8 cellular contexts compared by ENCODE assay signal in the genomic region with DNA sequence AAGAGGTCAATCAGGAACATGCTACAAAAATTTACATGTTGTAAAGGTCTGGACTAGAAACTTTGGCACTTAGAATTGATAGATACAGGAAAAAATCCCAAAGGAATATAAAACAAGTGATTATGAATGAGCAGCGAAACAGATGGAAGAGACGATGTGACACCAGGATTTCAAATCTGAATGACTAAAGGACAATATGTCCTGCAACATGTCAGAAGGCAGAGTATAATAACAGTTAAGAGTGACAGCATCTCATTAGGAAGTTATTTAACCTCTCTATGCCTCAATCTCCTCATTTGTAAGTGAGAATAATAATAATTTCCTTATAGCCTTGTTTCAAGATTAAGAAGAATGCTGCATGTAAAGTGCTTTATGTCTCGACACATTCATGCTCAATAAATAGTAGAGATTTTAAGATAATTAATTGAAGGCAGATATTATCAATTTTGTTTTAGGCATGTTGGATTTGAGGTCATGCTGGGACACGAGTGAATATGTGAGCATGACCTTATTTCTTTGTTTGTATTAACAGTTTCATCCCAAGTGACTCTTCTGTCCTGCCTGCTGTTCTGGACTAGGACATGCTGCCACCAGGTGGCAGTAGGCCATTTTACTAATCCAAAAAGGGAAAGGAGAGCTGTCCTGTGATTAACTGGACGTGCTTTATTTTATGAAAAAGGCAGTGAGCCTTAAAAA. TPM values are rescaled to one million over a fixed set of nuclear protein-coding genes. Genes with fewer than 3 reads are reported as not detected.
DNase-seq lines count a peak whose midpoint lies in the region; ATAC-seq, FAIRE-seq and TF ChIP-seq lines count a peak whose summit lies in the region.

No MANE protein-coding gene starts in this region.

- dilution Hi-C loops in endothelial cell of umbilical vein (cut with MboI; ENCODE audit: extremely low pct_ligation_motif_present, low sequenced_read_pairs) = no loop called here

- H2AFZ ChIP-seq in endothelial cell of umbilical vein (ENCODE audit: low read depth, low read length) = no peak overlapping the region

- DNase-seq in AG08395 (ENCODE audit: low spot score) = peak; percentile 50
- peak; percentile 70 for DNase-seq in NCI-H460 (ENCODE audit: extremely low read depth, low read depth)
- DNase-seq in activated CD4-positive, alpha-beta T cell treated with anti-CD3 and anti-CD28 coated beads, Interleukin-2, amount 50 U/mL, for 48 hours = peak; percentile 60 to 64
- DNase-seq in endothelial cell of umbilical vein (ENCODE audit: low read depth, low spot score) = peak; percentile 73
- peak; percentile 88 for DNase-seq in midbrain (lab: John Stamatoyannopoulos, UW)
- DNase-seq in stimulated activated naive CD8-positive, alpha-beta T cell treated with anti-CD3 and anti-CD28 coated beads, Interleukin-15, Interleukin-2, amounts not matched to agents 100 U/mL and 50 U/mL, for 24 hours = peak; percentile 58

- no peaks in the 10 kb centered on the region for H3K36me3 ChIP-seq in endothelial cell of umbilical vein (ENCODE audit: control insufficient read depth in 2 of 2, extremely low read depth in 1 of 2, insufficient read depth in 2 of 2, low read length in 2 of 2)

- H3K4me1 ChIP-seq in endothelial cell of umbilical vein (ENCODE audit: control insufficient read depth, extremely low read depth, insufficient read depth, low read length) = peaks cover 11% of the 10 kb centered on the region

- H3K4me3 ChIP-seq in endothelial cell of umbilical vein (replicated peaks in 1 of 3; ENCODE audit: insufficient read depth in 1 of 3, low read depth in 1 of 3, low read length in 3 of 3) = no peak overlapping the region

- no peak overlapping the region for H3K4me2 ChIP-seq in endothelial cell of umbilical vein (ENCODE audit: insufficient read depth, low read length)

- no peak for TF ChIP-seq POLR2A in endothelial cell of umbilical vein (IDR thresholded peaks at IDR 0.05; ENCODE audit: low read depth, low read length)

- no TSS peak for BruUV-seq in endothelial cell of umbilical vein (replicated peaks; lab: Mats Ljungman, UMichigan)

- no peaks in the 10 kb centered on the region for H3K79me2 ChIP-seq in endothelial cell of umbilical vein (ENCODE audit: control insufficient read depth, insufficient read depth, low read length)

- ATAC-seq in GM18502 (IDR thresholded peaks at IDR 0.05; ENCODE audit: poor library complexity, unreplicated experiment) (peak; percentile 43), HG03097 (IDR thresholded peaks at IDR 0.05; ENCODE audit: low FRiP score, unreplicated experiment) (peak; percentile 38)
- ATAC-seq in stimulated activated naive CD8-positive, alpha-beta T cell treated with anti-CD3 and anti-CD28 coated beads, Interleukin-15, Interleukin-2, amounts not matched to agents 100 U/mL and 50 U/mL, for 24 hours = no peak

- intact Hi-C loops in endothelial cell of umbilical vein (cut with micrococcal nuclease) = loop anchor here (1.0 to 10.0 kb wide), 2 partner anchors 87 to 174 kb away; no protein-coding TSS in a partner anchor

- POLR2A ChIA-PET in endothelial cell of umbilical vein (lab: Charles Lee) = no interaction called here

- H3K27ac ChIP-seq in endothelial cell of umbilical vein (ENCODE audit: insufficient read depth, low read depth, low read length) = no peak overlapping the region

- peak; percentile 63 for FAIRE-seq in endothelial cell of umbilical vein (lab: Jason Lieb, UNC)

- CTCF ChIA-PET in endothelial cell of umbilical vein (lab: Charles Lee) = interaction anchor here (0.6 to 4.1 kb wide), 37 partner anchors 9 to 1251 kb away, joined by 3 to 216 read pairs (median 6); partner anchors contain the start of genes FRK and NT5DC1

- no peaks in the 10 kb centered on the region for H3K9me3 ChIP-seq in endothelial cell of umbilical vein (replicated peaks; ENCODE audit: control insufficient read depth, insufficient read depth, low read length)

- H3K9ac ChIP-seq in endothelial cell of umbilical vein (replicated peaks; ENCODE audit: extremely low read depth, insufficient read depth, low read length) = no peak overlapping the region

- no peaks in the 10 kb centered on the region for H3K27me3 ChIP-seq in endothelial cell of umbilical vein (ENCODE audit: control insufficient read depth in 2 of 2, insufficient read depth in 2 of 2, low read length in 2 of 2)

- H4K20me1 ChIP-seq in endothelial cell of umbilical vein (replicated peaks; ENCODE audit: control insufficient read depth, extremely low read depth, insufficient read depth, low read length) = no peaks in the 10 kb centered on the region

- no peaks in the 10 kb centered on the region for H3K9me1 ChIP-seq in endothelial cell of umbilical vein (replicated peaks; ENCODE audit: control insufficient read depth, extremely low read depth, insufficient read depth, low read length)

- TF ChIP-seq CTCF in endothelial cell of umbilical vein (IDR thresholded peaks at IDR 0.05; ENCODE audit: extremely low read depth in 1 of 2, insufficient read depth in 1 of 2, low read depth in 1 of 2, low read length in 2 of 2) = peak; percentile 72 to 81

TF ChIP-seq in endothelial cell of umbilical vein, 7 proteins besides CTCF, POLR2A, EP300 and RAD21:
- no peak for TF ChIP-seq EZH2 (IDR thresholded peaks at IDR 0.05; ENCODE audit: borderline replicate concordance, low read depth, low read length, severe bottlenecking)
- no peak for TF ChIP-seq GATA2 (IDR thresholded peaks at IDR 0.05; ENCODE audit: insufficient read depth, insufficient read length, low read depth, low read length)
- TF ChIP-seq, protein P1, sequence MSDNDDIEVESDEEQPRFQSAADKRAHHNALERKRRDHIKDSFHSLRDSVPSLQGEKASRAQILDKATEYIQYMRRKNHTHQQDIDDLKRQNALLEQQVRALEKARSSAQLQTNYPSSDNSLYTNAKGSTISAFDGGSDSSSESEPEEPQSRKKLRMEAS (IDR thresholded peaks at IDR 0.05; ENCODE audit: insufficient read depth, insufficient read length) = no peak
- no peak for TF ChIP-seq FOS (IDR thresholded peaks at IDR 0.05; ENCODE audit: borderline replicate concordance, insufficient read depth, low read length)
- no peak for TF ChIP-seq MYC (IDR thresholded peaks at IDR 0.05; ENCODE audit: low read depth, low read length)
- no peak for TF ChIP-seq POLR2AphosphoS5 (IDR thresholded peaks at IDR 0.05; ENCODE audit: insufficient read depth, low read depth, low read length)
- no peak for TF ChIP-seq JUN (IDR thresholded peaks at IDR 0.05; ENCODE audit: borderline replicate concordance, insufficient read depth, insufficient read length, low read depth)
TF ChIP-seq in endothelial cell of umbilical vein: peak in this region for 0.

RNA-seq across cellular contexts. Expression of gene FRK, which starts 50.1 kb away (rescaled TPM):
- total RNA-seq in NCI-H460 (2014; rRNA removed; shearing (Covaris generic)) = 6.4 and 6.9 TPM in 2 replicates
- 5.7 and 7.2 TPM in 2 replicates for polyA plus RNA-seq in NCI-H460 (2014; cell fraction: nucleus; rRNA removed)
- 0.05 TPM in 1 of 2 replicates, not detected in the other for total RNA-seq in endothelial cell of umbilical vein
- under 0.01 and 0.01 TPM in 2 replicates for polyA plus RNA-seq in endothelial cell of umbilical vein
- not detected in 2 replicates for polyA plus RNA-seq in endothelial cell of umbilical vein (2011; cell fraction: cytosol; rRNA removed)
- polyA plus RNA-seq in endothelial cell of umbilical vein (2011; cell fraction: nucleus; rRNA removed) = 0.03 TPM in 1 of 2 replicates, not detected in the other
- 0.01 TPM in 1 of 2 replicates, not detected in the other for polyA plus RNA-seq in endothelial cell of umbilical vein (2012)
- polyA minus RNA-seq in endothelial cell of umbilical vein = 0.04 and 0.05 TPM in 2 replicates
- polyA minus RNA-seq in endothelial cell of umbilical vein (2011; cell fraction: cytosol; rRNA and poly(A)+ RNA removed) = 4.0 TPM
- polyA minus RNA-seq in endothelial cell of umbilical vein (2011; cell fraction: nucleus; rRNA and poly(A)+ RNA removed) = 0.05 TPM in 2 replicates
